In genomic region chrX:72713130-72713529, GRCh38 we compare ENCODE assay signal across 9 cellular contexts. TPM values are rescaled to one million over a fixed set of nuclear protein-coding genes. Genes with fewer than 3 reads are reported as not detected.
DNase-seq lines count a peak whose midpoint lies in the region; ATAC-seq and TF ChIP-seq lines count a peak whose summit lies in the region.
"Had no signal": no experiment of that assay in that cellular context is flagged by ENCODE, and none has a peak within 500 bp of the region (broad histone marks: within the 10 kb centered on the region; RNA-seq: fewer than 3 reads in every experiment).

No MANE protein-coding gene starts in this region.

- H3K36me3 ChIP-seq in CD4-positive, alpha-beta memory T cell (ENCODE audit: insufficient read depth, low read length): no peaks in the 10 kb centered on the region
- H3K36me3 ChIP-seq in KMS-11 (ENCODE audit: insufficient read depth) (no peaks in the 10 kb centered on the region), neural progenitor cell (no peaks in the 10 kb centered on the region)
- H3K36me3 ChIP-seq: SJSA1 had no signal

- H3K9ac ChIP-seq in KMS-11 (peak overlapping the region; percentile 90), neural progenitor cell (no peak overlapping the region)

- H2AFZ ChIP-seq in KMS-11 (ENCODE audit: low read depth) (peak overlapping the region; percentile 86; the same call in 1 of the 2 replicates), neural progenitor cell (replicated peaks) (no peak overlapping the region)

- no peaks in the 10 kb centered on the region for H3K4me1 ChIP-seq in CD4-positive, alpha-beta memory T cell (ENCODE audit: insufficient read depth, low read length)
- H3K4me1 ChIP-seq in KMS-11 (ENCODE audit: low read depth, poor library complexity, severe bottlenecking) (peaks cover 11% of the 10 kb centered on the region), neural progenitor cell (no peaks in the 10 kb centered on the region)
- H3K4me1 ChIP-seq: SJSA1 had no signal

- ATAC-seq in HG03045 (IDR thresholded peaks at IDR 0.05; ENCODE audit: unreplicated experiment) (no peak), HG02870 (IDR thresholded peaks at IDR 0.05; ENCODE audit: unreplicated experiment) (no peak), GM18873 (IDR thresholded peaks at IDR 0.05; ENCODE audit: low FRiP score, unreplicated experiment) (no peak)

- H3K4me3 ChIP-seq in CD4-positive, alpha-beta memory T cell (ENCODE audit: low read length in 2 of 2): no peak overlapping the region
- H3K4me3 ChIP-seq in KMS-11 (IDR thresholded peaks at IDR 0.05; ENCODE audit: insufficient read depth, low read depth, low read length) (no peak overlapping the region), neural progenitor cell (peak overlapping the region; percentile 48)
- H3K4me3 ChIP-seq: SJSA1 had no signal

- peak overlapping the region; percentile 74 to 87 (median 75) for H3K4me3 Mint-ChIP-seq in CD4-positive, alpha-beta memory T cell
- peak overlapping the region; percentile 76 for H3K4me3 Mint-ChIP-seq in chondrocyte (ENCODE audit: unreplicated experiment)
- H3K4me3 Mint-ChIP-seq in neural progenitor cell: peak overlapping the region; percentile 82

- no peaks in the 10 kb centered on the region for H3K36me3 Mint-ChIP-seq in CD4-positive, alpha-beta memory T cell
- H3K36me3 Mint-ChIP-seq in chondrocyte (ENCODE audit: low read depth) (no peaks in the 10 kb centered on the region), neural progenitor cell (no peaks in the 10 kb centered on the region)

- no peaks in the 10 kb centered on the region for H4K20me1 ChIP-seq in KMS-11 (ENCODE audit: insufficient read depth)
- H4K20me1 ChIP-seq in neural progenitor cell (ENCODE audit: low read depth): no peaks in the 10 kb centered on the region

- no peaks in the 10 kb centered on the region for H3K9me3 Mint-ChIP-seq in CD4-positive, alpha-beta memory T cell
- H3K9me3 Mint-ChIP-seq in chondrocyte (ENCODE audit: low read depth) (peaks cover 10% of the 10 kb centered on the region), neural progenitor cell (peaks cover 12% of the 10 kb centered on the region)

- intact Hi-C loops in CD4-positive, alpha-beta memory T cell (cut with micrococcal nuclease): no loop called here

- no peak for TF ChIP-seq CTCF in KMS-11 (conservative IDR thresholded peaks at IDR 0.05; ENCODE audit: low read depth, low read length)
- TF ChIP-seq CTCF in chondrocyte (IDR thresholded peaks at IDR 0.05): no peak
- no peak for TF ChIP-seq CTCF in neural progenitor cell (IDR thresholded peaks at IDR 0.05)

- POLR2A ChIA-PET in CD4-positive, alpha-beta memory T cell (lab: Charles Lee; ENCODE audit: partially characterized antibody): no interaction called here

- H3K4me2 ChIP-seq in KMS-11 (peak overlapping the region; percentile 86), neural progenitor cell (peak overlapping the region; percentile 74)

- H3F3A ChIP-seq in neural progenitor cell (ENCODE audit: low read depth): peaks cover 5% of the 10 kb centered on the region

- CTCF ChIA-PET in CD4-positive, alpha-beta memory T cell (lab: Charles Lee; ENCODE audit: partially characterized antibody): no interaction called here

- H3K79me2 ChIP-seq in KMS-11 (ENCODE audit: insufficient read depth, low read depth) (0 out of 2 replicates have a peak, but pooled peaks cover 7% of the 10 kb centered on the region), neural progenitor cell (ENCODE audit: low read depth) (no peaks in the 10 kb centered on the region)

- no peaks in the 10 kb centered on the region for H3K9me3 ChIP-seq in CD4-positive, alpha-beta memory T cell (ENCODE audit: control insufficient read depth in 1 of 2, low read length in 2 of 2)
- no peaks in the 10 kb centered on the region for H3K9me3 ChIP-seq in neural progenitor cell (ENCODE audit: low read depth)
- H3K9me3 ChIP-seq: SJSA1 had no signal

- no peaks in the 10 kb centered on the region for H3K27me3 ChIP-seq in CD4-positive, alpha-beta memory T cell (ENCODE audit: insufficient read depth, low read length)
- H3K27me3 ChIP-seq in KMS-11 (ENCODE audit: insufficient read depth, low read depth) (no peaks in the 10 kb centered on the region), neural progenitor cell (peaks cover 6% of the 10 kb centered on the region)
- H3K27me3 ChIP-seq: SJSA1 had no signal

- no peak overlapping the region for H3K27ac Mint-ChIP-seq in CD4-positive, alpha-beta memory T cell
- peak overlapping the region; percentile 9 for H3K27ac Mint-ChIP-seq in chondrocyte (ENCODE audit: unreplicated experiment)
- no peak overlapping the region for H3K27ac Mint-ChIP-seq in neural progenitor cell

- peaks cover 2 to 7% of the 10 kb centered on the region in 2 donors for H3K27me3 Mint-ChIP-seq in CD4-positive, alpha-beta memory T cell
- no peaks in the 10 kb centered on the region for H3K27me3 Mint-ChIP-seq in chondrocyte (ENCODE audit: low read depth)
- H3K27me3 Mint-ChIP-seq in neural progenitor cell (ENCODE audit: insufficient read depth, low read depth): peaks cover 4% of the 10 kb centered on the region

- no peak overlapping the region for H3K27ac ChIP-seq in CD4-positive, alpha-beta memory T cell (ENCODE audit: low read depth, low read length)
- H3K27ac ChIP-seq in KMS-11 (peak overlapping the region; percentile 92; the same call in 1 of the 2 replicates), neural progenitor cell (no peak overlapping the region)
- H3K27ac ChIP-seq: SJSA1 had no signal

- H3K4me1 Mint-ChIP-seq in CD4-positive, alpha-beta memory T cell: peaks cover 0 to 9% (median 2%) of the 10 kb centered on the region in 4 donors
- H3K4me1 Mint-ChIP-seq in chondrocyte (ENCODE audit: low read depth): peaks cover 14% of the 10 kb centered on the region
- no peaks in the 10 kb centered on the region for H3K4me1 Mint-ChIP-seq in neural progenitor cell

- no peak for DNase-seq in CD4-positive, alpha-beta memory T cell
- DNase-seq in chondrocyte (ENCODE audit: low spot score): no peak
- DNase-seq in neural progenitor cell (ENCODE audit: low spot score): no peak
- no peak for DNase-seq in SHP77 treated with DMSO at 0.1 percent for 48 hours (lab: John Stamatoyannopoulos, UW)

RNA-seq across cellular contexts. Expression of gene PHKA1, which starts 1.0 kb away (rescaled TPM):
- total RNA-seq in CD4-positive, alpha-beta memory T cell: under 1 TPM; 0.14 to 0.29 TPM
- not detected for polyA plus RNA-seq in CD4-positive, alpha-beta memory T cell
- total RNA-seq in chondrocyte (5.2 to 8.0 TPM (median 5.3 TPM) in 3 replicates), neural progenitor cell (ENCODE audit: low replicate concordance) (5.1 and 5.2 TPM in 2 replicates)
